In genomic region chr1:9490605-9491339, GRCh38 we compare ENCODE assay signal across 8 cellular contexts. TPM values are rescaled to one million over a fixed set of nuclear protein-coding genes. Genes with fewer than 3 reads are reported as not detected.
A peak's percentile ranks its signal among the peaks of the same experiment; 100 is the strongest.
DNase-seq lines count a peak whose midpoint lies in the region; ATAC-seq and TF ChIP-seq lines count a peak whose summit lies in the region.

No MANE protein-coding gene starts in this region.

- H3K4me3 ChIP-seq in CD4-positive, CD25-positive, alpha-beta regulatory T cell (ENCODE audit: low read depth, low read length), result no peak overlapping the region
- no peak overlapping the region for H3K4me3 ChIP-seq in NT2/D1 (ENCODE audit: insufficient read length, low read depth)

- CTCF ChIA-PET in HEK293T (lab: Yijun Ruan, JAX), result interaction anchor here (0.7 to 3.1 kb wide), 7 partner anchors 19 to 236 kb away, joined by 3 to 20 read pairs (median 4); no protein-coding TSS in a partner anchor

- H3K27ac ChIP-seq in CD4-positive, CD25-positive, alpha-beta regulatory T cell (ENCODE audit: insufficient read depth, low read length, poor library complexity, severe bottlenecking), result no peak overlapping the region

- H3K27me3 ChIP-seq in CD4-positive, CD25-positive, alpha-beta regulatory T cell (ENCODE audit: control insufficient read depth, insufficient read depth, low read length), result no peaks in the 10 kb centered on the region
- peaks cover 13% of the 10 kb centered on the region for H3K27me3 ChIP-seq in NT2/D1 (ENCODE audit: insufficient read depth, insufficient read length)

- H3K4me1 Mint-ChIP-seq in CD4-positive, CD25-positive, alpha-beta regulatory T cell, result peaks cover 0 to 4% (median under 1%) of the 10 kb centered on the region in 4 donors
- H3K4me1 Mint-ChIP-seq in endothelial cell (ENCODE audit: unreplicated experiment) (no peaks in the 10 kb centered on the region), mesothelial cell of epicardium (peaks cover 7% of the 10 kb centered on the region)

- peaks cover 8% of the 10 kb centered on the region for H3K4me1 ChIP-seq in CD4-positive, CD25-positive, alpha-beta regulatory T cell (ENCODE audit: control insufficient read depth, insufficient read depth, low read length, poor library complexity, severe bottlenecking)
- no peaks in the 10 kb centered on the region for H3K4me1 ChIP-seq in NT2/D1 (ENCODE audit: insufficient read depth, insufficient read length)

- peaks cover 33% of the 10 kb centered on the region for H3K27me3 Mint-ChIP-seq in CD4-positive, CD25-positive, alpha-beta regulatory T cell
- H3K27me3 Mint-ChIP-seq in endothelial cell (ENCODE audit: unreplicated experiment), result peaks cover 2% of the 10 kb centered on the region
- H3K27me3 Mint-ChIP-seq in mesothelial cell of epicardium (ENCODE audit: low read depth), result peaks cover 7% of the 10 kb centered on the region

- peaks cover 0 to 3% (median 0%) of the 10 kb centered on the region in 7 donors for H3K9me3 Mint-ChIP-seq in CD4-positive, CD25-positive, alpha-beta regulatory T cell
- H3K9me3 Mint-ChIP-seq in endothelial cell (ENCODE audit: unreplicated experiment), result no peaks in the 10 kb centered on the region
- H3K9me3 Mint-ChIP-seq in mesothelial cell of epicardium, result no peaks in the 10 kb centered on the region

- H3K9me3 ChIP-seq in CD4-positive, CD25-positive, alpha-beta regulatory T cell (ENCODE audit: control insufficient read depth in 2 of 2, low read length in 2 of 2), result no peaks in the 10 kb centered on the region
- no peaks in the 10 kb centered on the region for H3K9me3 ChIP-seq in NT2/D1 (ENCODE audit: insufficient read depth, low read length)

- no peak overlapping the region for H3K27ac Mint-ChIP-seq in CD4-positive, CD25-positive, alpha-beta regulatory T cell
- H3K27ac Mint-ChIP-seq in endothelial cell (ENCODE audit: unreplicated experiment) (no peak overlapping the region), mesothelial cell of epicardium (no peak overlapping the region)

- TF ChIP-seq CTCF in endothelial cell (IDR thresholded peaks at IDR 0.05; ENCODE audit: unreplicated experiment) (peak; percentile 86), mesothelial cell of epicardium (IDR thresholded peaks at IDR 0.05; ENCODE audit: unreplicated experiment) (peak; percentile 91)

- peak; percentile 67 to 72 (median 67) for DNase-seq in CD4-positive, CD25-positive, alpha-beta regulatory T cell
- DNase-seq in HEK293T (ENCODE audit: extremely low spot score) (peak; percentile 80), NT2/D1 (ENCODE audit: low read depth, low spot score) (peak; percentile 57), endothelial cell (ENCODE audit: low spot score) (peak; percentile 94), mesothelial cell of epicardium (ENCODE audit: low spot score in 2 of 2, unreplicated experiment in 2 of 2) (peak; percentile 79 to 96), OCI-M2 (lab: John Stamatoyannopoulos, UW; ENCODE audit: unreplicated experiment) (no peak)
- peak; percentile 64 for DNase-seq in activated CD8-positive, alpha-beta memory T cell treated with anti-CD3 and anti-CD28 coated beads, Interleukin-2, amount 50 U/mL, for 24 hours (ENCODE audit: extremely low read depth)
- peak; percentile 57 to 70 for DNase-seq in stimulated activated CD8-positive, alpha-beta memory T cell treated with anti-CD3 and anti-CD28 coated beads, Interleukin-2, amount 100 ng/mL, for 1 hour (ENCODE audit: low read depth in 2 of 2)

- no peaks in the 10 kb centered on the region for H3K36me3 ChIP-seq in CD4-positive, CD25-positive, alpha-beta regulatory T cell (ENCODE audit: control insufficient read depth, insufficient read depth, low read length)
- no peaks in the 10 kb centered on the region for H3K36me3 ChIP-seq in NT2/D1 (ENCODE audit: insufficient read depth, insufficient read length, low read length)

- H3K4me3 Mint-ChIP-seq in CD4-positive, CD25-positive, alpha-beta regulatory T cell, result no peak overlapping the region
- no peak overlapping the region for H3K4me3 Mint-ChIP-seq in endothelial cell (ENCODE audit: unreplicated experiment)
- H3K4me3 Mint-ChIP-seq in mesothelial cell of epicardium, result no peak overlapping the region

- peak in 1 of 2 donors; percentile 67 for ATAC-seq in CD4-positive, CD25-positive, alpha-beta regulatory T cell (ENCODE audit: low read depth in 2 of 2)

- POLR2A ChIA-PET in HEK293T (lab: Yijun Ruan, JAX), result interaction anchor here (1.0 to 1.1 kb wide), 1 partner anchor 224 kb away, joined by 3 read pairs; no protein-coding TSS in a partner anchor

- H3K9ac ChIP-seq in NT2/D1 (ENCODE audit: insufficient read length, low read depth), result no peak overlapping the region

- H3K36me3 Mint-ChIP-seq in CD4-positive, CD25-positive, alpha-beta regulatory T cell, result no peaks in the 10 kb centered on the region
- H3K36me3 Mint-ChIP-seq in endothelial cell (ENCODE audit: low read depth, unreplicated experiment) (no peaks in the 10 kb centered on the region), mesothelial cell of epicardium (no peaks in the 10 kb centered on the region)

TF ChIP-seq in HEK293T, 16 proteins besides CTCF, POLR2A, EP300 and RAD21:
- no peak for TF ChIP-seq NFRKB (IDR thresholded peaks at IDR 0.05)
- TF ChIP-seq ARNT (IDR thresholded peaks at IDR 0.05), result no peak
- no peak for TF ChIP-seq PKNOX1 (IDR thresholded peaks at IDR 0.05)
- TF ChIP-seq FOXM1 (IDR thresholded peaks at IDR 0.05; ENCODE audit: borderline replicate concordance), result no peak
- no peak for TF ChIP-seq ELF4 (IDR thresholded peaks at IDR 0.05)
- no peak for TF ChIP-seq SP1 (IDR thresholded peaks at IDR 0.05)
- TF ChIP-seq ZNF384 (IDR thresholded peaks at IDR 0.05), result no peak
- TF ChIP-seq SUZ12 (IDR thresholded peaks at IDR 0.05), result no peak
- TF ChIP-seq L3MBTL2 (conservative IDR thresholded peaks at IDR 0.05), result no peak
- no peak for TF ChIP-seq CTBP1 (IDR thresholded peaks at IDR 0.05; ENCODE audit: borderline replicate concordance)
- no peak for TF ChIP-seq HDGF (IDR thresholded peaks at IDR 0.05; ENCODE audit: borderline replicate concordance)
- no peak for TF ChIP-seq FOXA1 (IDR thresholded peaks at IDR 0.05)
- TF ChIP-seq BHLHE40 (IDR thresholded peaks at IDR 0.05; ENCODE audit: borderline replicate concordance), result no peak
- no peak for TF ChIP-seq FOXK2 (IDR thresholded peaks at IDR 0.05)

RNA-seq across cellular contexts. Expression of gene SLC25A33, which starts 48.5 kb away (rescaled TPM):
- 4.5 TPM for total RNA-seq in CD4-positive, CD25-positive, alpha-beta regulatory T cell
- 1 to 10 TPM; 2.7 to 4.5 (median 3.5) TPM for polyA plus RNA-seq in CD4-positive, CD25-positive, alpha-beta regulatory T cell
- total RNA-seq in endothelial cell (ENCODE audit: unreplicated experiment) (4.2 TPM), mesothelial cell of epicardium (4.7 to 5.2 TPM (median 5.1 TPM) in 3 replicates)
